In genomic region chr11:67027943-67028542, GRCh38 we compare ENCODE assay signal across 1 cellular context.
TF ChIP-seq lines count a peak whose summit lies in the region.

No MANE protein-coding gene starts in this region.

TF ChIP-seq in WTC11, 78 proteins besides CTCF, POLR2A, EP300 and RAD21 (continued from another document):
- TF ChIP-seq ATF2 (CRISPR knock-in tag; IDR thresholded peaks at IDR 0.05; ENCODE audit: borderline replicate concordance, low read depth) (no peak), USF1 (CRISPR knock-in tag; IDR thresholded peaks at IDR 0.05) (no peak)
TF ChIP-seq in WTC11: peak in this region for 0.
